ENCODE assay signal across 33 cellular contexts in the genomic region with DNA sequence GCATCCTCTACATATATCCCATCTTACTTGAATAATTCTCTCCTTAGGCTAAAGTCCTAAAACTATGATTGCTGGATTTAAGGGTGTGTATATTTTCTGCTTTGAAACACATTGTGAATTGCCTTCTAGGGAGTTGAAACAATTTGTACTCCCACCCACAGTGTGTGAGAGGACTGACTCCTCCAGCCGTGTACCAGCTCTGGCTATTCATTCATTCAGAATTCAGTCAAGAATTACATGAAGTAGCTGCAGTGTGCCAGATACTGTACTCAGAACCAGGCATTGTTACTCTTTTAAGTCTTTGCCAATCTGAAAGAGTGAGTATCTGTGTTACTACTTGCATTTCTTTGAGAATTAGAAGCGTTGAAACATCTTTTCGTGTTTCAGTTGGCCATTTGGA.
"Had no signal": no experiment of that assay in that cellular context is flagged by ENCODE, and none has a peak within 500 bp of the region (broad histone marks: within the 10 kb centered on the region; RNA-seq: fewer than 3 reads in every experiment).

No MANE protein-coding gene starts in this region.

- H3K9me3 Mint-ChIP-seq: activated CD4-positive, alpha-beta memory T cell treated with anti-CD3 and anti-CD28 coated beads, Interleukin-2, amount 10 ng/mL, durations not matched to agents 7 days and 5 days; activated naive CD4-positive, alpha-beta T cell treated with anti-CD3 and anti-CD28 coated beads, Interleukin-2, amount 10 ng/mL, durations not matched to agents 7 days and 5 days; activated naive CD8-positive, alpha-beta T cell treated with anti-CD3 and anti-CD28 coated beads, Interleukin-2, amount 50 U/mL, for 24 hours; central memory CD8-positive, alpha-beta T cell had no signal

- H3K36me3 ChIP-seq: cardiac muscle cell, WERI-Rb-1 had no signal

- H3K27ac ChIP-seq: cardiac muscle cell, RWPE1, WERI-Rb-1 had no signal

- H3K27me3 ChIP-seq: cardiac muscle cell, MG63 had no signal

- DNase-seq: activated CD4-positive, alpha-beta memory T cell treated with anti-CD3 and anti-CD28 coated beads, Interleukin-2, amount 10 ng/mL, durations not matched to agents 7 days and 5 days; activated CD4-positive, alpha-beta T cell treated with anti-CD3 and anti-CD28 coated beads for 1 hour; activated CD4-positive, alpha-beta T cell treated with anti-CD3 and anti-CD28 coated beads for 48 hours; activated CD4-positive, CD25-positive, alpha-beta regulatory T cell; activated CD8-positive, alpha-beta memory T cell treated with anti-CD3 and anti-CD28 coated beads for 24 hours; activated CD8-positive, alpha-beta memory T cell treated with anti-CD3 and anti-CD28 coated beads, Interleukin-2, amount 10 ng/mL, durations not matched to agents 7 days and 5 days; activated CD8-positive, alpha-beta memory T cell treated with anti-CD3 and anti-CD28 coated beads, Interleukin-2, amount 50 U/mL, for 48 hours; activated effector memory CD4-positive, alpha-beta T cell treated with Interleukin-2 at 50 U/mL for 16 hours; activated naive CD4-positive, alpha-beta T cell treated with anti-CD3 and anti-CD28 coated beads, Interleukin-2, amount 10 ng/mL, durations not matched to agents 7 days and 5 days; activated naive CD8-positive, alpha-beta T cell treated with anti-CD3 and anti-CD28 coated beads, Interleukin-2, amount 50 U/mL, for 24 hours; activated T-cell treated with anti-CD3 and anti-CD28 coated beads, Interleukin-2, amount 50 U/mL, for 48 hours; amniotic stem cell; aorta; Kasumi-1; MG63; NCI-H1048; NCI-H1105 treated with DMSO at 0.1 percent for 48 hours; NCI-H1436; NCI-H1694; NCI-H1930; NCI-H2081 treated with DMSO at 0.1 percent for 48 hours; NCI-H345; NCI-H524 treated with DMSO at 0.1 percent for 48 hours; SIG-M5; T-helper 1 cell; T1000; WERI-Rb-1 had no signal

- H3K4me3 Mint-ChIP-seq: activated CD4-positive, alpha-beta memory T cell treated with anti-CD3 and anti-CD28 coated beads, Interleukin-2, amount 10 ng/mL, durations not matched to agents 7 days and 5 days; activated CD8-positive, alpha-beta memory T cell treated with anti-CD3 and anti-CD28 coated beads, Interleukin-2, amount 10 ng/mL, durations not matched to agents 7 days and 5 days; activated naive CD4-positive, alpha-beta T cell treated with anti-CD3 and anti-CD28 coated beads, Interleukin-2, amount 10 ng/mL, durations not matched to agents 7 days and 5 days; activated naive CD8-positive, alpha-beta T cell; activated naive CD8-positive, alpha-beta T cell treated with anti-CD3 and anti-CD28 coated beads, Interleukin-2, amount 50 U/mL, for 24 hours; central memory CD8-positive, alpha-beta T cell had no signal

- H3K4me3 ChIP-seq: cardiac muscle cell, MG63 had no signal

- H3K27me3 Mint-ChIP-seq: activated CD4-positive, alpha-beta memory T cell treated with anti-CD3 and anti-CD28 coated beads, Interleukin-2, amount 10 ng/mL, durations not matched to agents 7 days and 5 days; activated CD8-positive, alpha-beta memory T cell treated with anti-CD3 and anti-CD28 coated beads, Interleukin-2, amount 10 ng/mL, durations not matched to agents 7 days and 5 days; activated naive CD4-positive, alpha-beta T cell treated with anti-CD3 and anti-CD28 coated beads, Interleukin-2, amount 10 ng/mL, durations not matched to agents 7 days and 5 days; activated naive CD8-positive, alpha-beta T cell; activated naive CD8-positive, alpha-beta T cell treated with anti-CD3 and anti-CD28 coated beads, Interleukin-2, amount 50 U/mL, for 24 hours; central memory CD8-positive, alpha-beta T cell had no signal

- H3K27ac Mint-ChIP-seq: activated CD4-positive, alpha-beta memory T cell treated with anti-CD3 and anti-CD28 coated beads, Interleukin-2, amount 10 ng/mL, durations not matched to agents 7 days and 5 days; activated CD8-positive, alpha-beta memory T cell treated with anti-CD3 and anti-CD28 coated beads, Interleukin-2, amount 10 ng/mL, durations not matched to agents 7 days and 5 days; activated naive CD4-positive, alpha-beta T cell treated with anti-CD3 and anti-CD28 coated beads, Interleukin-2, amount 10 ng/mL, durations not matched to agents 7 days and 5 days; activated naive CD8-positive, alpha-beta T cell; activated naive CD8-positive, alpha-beta T cell treated with anti-CD3 and anti-CD28 coated beads, Interleukin-2, amount 50 U/mL, for 24 hours had no signal

- H3K9me3 ChIP-seq: MG63 had no signal

- ATAC-seq: activated CD8-positive, alpha-beta memory T cell treated with anti-CD3 and anti-CD28 coated beads, Interleukin-2, amount 10 ng/mL, durations not matched to agents 7 days and 5 days; activated naive CD8-positive, alpha-beta T cell treated with anti-CD3 and anti-CD28 coated beads, Interleukin-2, amount 50 U/mL, for 24 hours; Right ventricle myocardium inferior; SK-N-SH treated with all-trans-retinoic acid at 6 μM for 48 hours had no signal
